Comparison of ENCODE assay signal across 20 cellular contexts in genomic region chr2:228067309-228067708, GRCh38.
"Had no signal": no experiment of that assay in that cellular context is flagged by ENCODE, and none has a peak within 500 bp of the region (broad histone marks: within the 10 kb centered on the region; RNA-seq: fewer than 3 reads in every experiment).

No MANE protein-coding gene starts in this region.

- H3K27me3 Mint-ChIP-seq: activated CD4-positive, alpha-beta memory T cell treated with anti-CD3 and anti-CD28 coated beads, Interleukin-2, amount 10 ng/mL, durations not matched to agents 7 days and 5 days; activated naive CD4-positive, alpha-beta T cell treated with anti-CD3 and anti-CD28 coated beads, Interleukin-2, amount 50 U/mL, for 24 hours had no signal

- H3K4me3 Mint-ChIP-seq: activated CD4-positive, alpha-beta memory T cell treated with anti-CD3 and anti-CD28 coated beads, Interleukin-2, amount 10 ng/mL, durations not matched to agents 7 days and 5 days; activated naive CD4-positive, alpha-beta T cell treated with anti-CD3 and anti-CD28 coated beads, Interleukin-2, amount 50 U/mL, for 24 hours had no signal

- H3K9me3 Mint-ChIP-seq: activated CD4-positive, alpha-beta memory T cell treated with anti-CD3 and anti-CD28 coated beads, Interleukin-2, amount 10 ng/mL, durations not matched to agents 7 days and 5 days; activated naive CD4-positive, alpha-beta T cell treated with anti-CD3 and anti-CD28 coated beads, Interleukin-2, amount 50 U/mL, for 24 hours had no signal

- H3K4me1 Mint-ChIP-seq: activated CD4-positive, alpha-beta memory T cell treated with anti-CD3 and anti-CD28 coated beads, Interleukin-2, amount 10 ng/mL, durations not matched to agents 7 days and 5 days; activated naive CD4-positive, alpha-beta T cell treated with anti-CD3 and anti-CD28 coated beads, Interleukin-2, amount 50 U/mL, for 24 hours had no signal

- DNase-seq: activated CD4-positive, alpha-beta memory T cell treated with anti-CD3 and anti-CD28 coated beads, Interleukin-2, amount 10 ng/mL, durations not matched to agents 7 days and 5 days; activated CD4-positive, alpha-beta T cell treated with anti-CD3 and anti-CD28 coated beads, Interleukin-2, amount 50 U/mL, for 1 hour; activated CD4-positive, CD25-positive, alpha-beta regulatory T cell; activated CD8-positive, alpha-beta memory T cell treated with anti-CD3 and anti-CD28 coated beads, Interleukin-2, amount 50 U/mL, for 4 hours; activated T-cell treated with anti-CD3 and anti-CD28 coated beads, Interleukin-2, amount 50 U/mL, for 1 hour; aorta; caudate nucleus; colonic mucosa; MG63; MV-4-11; NCI-H1092 treated with DMSO at 0.1 percent for 48 hours; NCI-H2029; NCI-H526; NCI-H774; NK-92 treated with Interleukin-12 subunit alpha and Interleukin-12 subunit beta, amount 100 ng/mL, for 24 hours; OCI-M1; RPMI8226; SK-N-SH; T-helper 1 cell had no signal

- H3K27ac Mint-ChIP-seq: activated CD4-positive, alpha-beta memory T cell treated with anti-CD3 and anti-CD28 coated beads, Interleukin-2, amount 10 ng/mL, durations not matched to agents 7 days and 5 days; activated naive CD4-positive, alpha-beta T cell treated with anti-CD3 and anti-CD28 coated beads, Interleukin-2, amount 50 U/mL, for 24 hours had no signal

- H3K36me3 Mint-ChIP-seq: activated naive CD4-positive, alpha-beta T cell treated with anti-CD3 and anti-CD28 coated beads, Interleukin-2, amount 50 U/mL, for 24 hours had no signal
